ENCODE assay signal across 31 cellular contexts in genomic region chr6:14260839-14261238, GRCh38.
"Had no signal": no experiment of that assay in that cellular context is flagged by ENCODE, and none has a peak within 500 bp of the region (broad histone marks: within the 10 kb centered on the region; RNA-seq: fewer than 3 reads in every experiment).

No MANE protein-coding gene starts in this region.

- H3K4me1 ChIP-seq: psoas muscle, suprapubic skin, testis, tibial artery, transverse colon, upper lobe of right lung, uterus had no signal

- H2AFZ ChIP-seq: neural progenitor cell, parathyroid adenoma had no signal

- H3K27ac ChIP-seq: neural progenitor cell, ovary, parathyroid adenoma, psoas muscle, skin epidermis, spleen, suprapubic skin, testis, tibial artery, transverse colon, upper lobe of right lung, uterus had no signal

- H3K27ac Mint-ChIP-seq: natural killer cell; nephron; progenitor cell of endocrine pancreas; stimulated activated memory B cell treated with anti-CD40 and anti-IgM and Interleukin-4, amounts not matched to agents 10 μg/mL and 1 μg/mL and 100 μg/mL, for 72 hours; stimulated activated naive CD8-positive, alpha-beta T cell treated with anti-CD3 and anti-CD28 coated beads, Interleukin-15, amount 100 ng/mL, for 72 hours; type B pancreatic cell had no signal

- ATAC-seq: natural killer cell; psoas muscle; right cardiac atrium; sciatic nerve; stimulated activated memory B cell treated with anti-CD40 and anti-IgM and Interleukin-4, amounts not matched to agents 10 μg/mL and 1 μg/mL and 100 μg/mL, for 72 hours; stimulated activated naive CD8-positive, alpha-beta T cell treated with anti-CD3 and anti-CD28 coated beads, Interleukin-15, amount 100 ng/mL, for 72 hours; stimulated activated naive CD8-positive, alpha-beta T cell treated with anti-CD3 and anti-CD28 coated beads, Interleukin-15, Interleukin-2, amounts not matched to agents 100 U/mL and 50 U/mL, for 24 hours; upper lobe of right lung had no signal

- H3K9me3 ChIP-seq: ovary, suprapubic skin, testis, uterus had no signal

- H3K79me2 ChIP-seq: parathyroid adenoma had no signal

- H3K4me2 ChIP-seq: neural progenitor cell, smooth muscle cell had no signal

- H3K4me3 ChIP-seq: neural progenitor cell, ovary, psoas muscle, skin epidermis, smooth muscle cell, spleen, suprapubic skin, testis, tibial artery, transverse colon, upper lobe of right lung, uterus had no signal

- H3K36me3 Mint-ChIP-seq: natural killer cell, type B pancreatic cell had no signal

- H3K27me3 ChIP-seq: neural progenitor cell, spleen, suprapubic skin, testis, tibial artery, transverse colon, upper lobe of right lung, uterus had no signal

- H3K4me1 Mint-ChIP-seq: natural killer cell; stimulated activated naive CD8-positive, alpha-beta T cell treated with anti-CD3 and anti-CD28 coated beads, Interleukin-15, amount 100 ng/mL, for 72 hours had no signal

- H3K4me3 Mint-ChIP-seq: natural killer cell; nephron; neural progenitor cell; stimulated activated memory B cell treated with anti-CD40 and anti-IgM and Interleukin-4, amounts not matched to agents 10 μg/mL and 1 μg/mL and 100 μg/mL, for 72 hours; stimulated activated naive CD8-positive, alpha-beta T cell treated with anti-CD3 and anti-CD28 coated beads, Interleukin-15, amount 100 ng/mL, for 72 hours; type B pancreatic cell had no signal

- DNase-seq: natural killer cell; occipital lobe; ovary; posterior cingulate gyrus; psoas muscle; right cardiac atrium; spleen; stimulated activated CD4-positive, alpha-beta T cell treated with anti-CD3 and anti-CD28 coated beads, Interleukin-12 subunit alpha, Interleukin-12 subunit beta, amount 100 ng/mL, for 4 hours; stimulated activated CD4-positive, alpha-beta T cell treated with anti-CD3 and anti-CD28 coated beads, Interleukin-1b, Interleukin-23, amount 100 ng/mL, for 48 hours; stimulated activated CD4-positive, alpha-beta T cell treated with anti-CD3 and anti-CD28 coated beads, Interleukin-4, amount 100 ng/mL, for 1 hour; stimulated activated CD4-positive, alpha-beta T cell treated with anti-CD3 and anti-CD28 coated beads, Interleukin-4, amount 100 ng/mL, for 4 hours; stimulated activated CD8-positive, alpha-beta memory T cell treated with anti-CD3 and anti-CD28 coated beads, Interleukin-4, amount 100 ng/mL, for 48 hours; stimulated activated naive CD4-positive, alpha-beta T cell; stimulated activated naive CD8-positive, alpha-beta T cell treated with anti-CD3 and anti-CD28 coated beads, Interleukin-15, amount 100 ng/mL, for 72 hours; stimulated activated naive CD8-positive, alpha-beta T cell treated with anti-CD3 and anti-CD28 coated beads, Interleukin-15, Interleukin-2, amounts not matched to agents 100 U/mL and 50 U/mL, for 24 hours; substantia nigra; testis; tibial artery; transverse colon; upper lobe of right lung; uterus had no signal

- H3K27me3 Mint-ChIP-seq: stimulated activated memory B cell treated with anti-CD40 and anti-IgM and Interleukin-4, amounts not matched to agents 10 μg/mL and 1 μg/mL and 100 μg/mL, for 72 hours; stimulated activated naive CD8-positive, alpha-beta T cell treated with anti-CD3 and anti-CD28 coated beads, Interleukin-15, amount 100 ng/mL, for 72 hours; type B pancreatic cell had no signal

- H3K36me3 ChIP-seq: ovary, spleen, suprapubic skin, tibial artery, transverse colon, upper lobe of right lung, uterus had no signal
